1 cellular context compared by ENCODE assay signal in the genomic region with DNA sequence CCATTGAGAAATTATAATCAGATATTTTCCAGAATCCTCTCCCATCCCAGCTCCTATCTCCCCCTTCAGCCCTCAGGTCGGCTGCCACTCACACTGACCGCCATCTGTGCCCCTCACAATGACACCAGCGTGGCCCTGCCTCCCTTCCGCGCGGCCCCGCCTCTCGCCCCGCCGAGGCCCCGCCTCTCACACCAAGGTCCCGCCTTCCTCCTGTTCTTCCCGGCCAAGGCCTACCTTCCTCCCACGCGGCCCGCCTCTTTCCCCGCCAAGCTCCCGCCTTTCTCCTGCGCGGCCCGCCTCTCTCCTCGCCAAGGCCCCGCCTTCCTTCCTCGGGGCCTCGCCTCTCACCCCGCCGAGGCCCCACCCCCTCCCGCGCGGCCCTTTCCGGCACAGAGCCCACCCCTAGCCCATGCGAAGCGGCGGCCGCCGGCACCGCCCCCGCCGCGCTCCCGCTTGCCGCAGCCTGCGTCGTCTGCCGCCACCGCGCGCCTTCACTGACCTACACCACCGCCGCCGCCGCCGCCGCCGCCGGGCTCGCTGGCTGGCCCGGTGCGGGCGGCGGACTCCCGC.
A peak's percentile ranks its signal among the peaks of the same experiment; 100 is the strongest.
TF ChIP-seq lines count a peak whose summit lies in the region.

A gene (plus strand): TSS at position 410 of the 570 bp plus-strand sequence. CDS start 261 bp downstream, outside the sequence.

TF ChIP-seq in K562, 482 proteins besides CTCF, POLR2A, EP300 and RAD21 (continued from another document and continues in another):
- TF ChIP-seq, protein P1, sequence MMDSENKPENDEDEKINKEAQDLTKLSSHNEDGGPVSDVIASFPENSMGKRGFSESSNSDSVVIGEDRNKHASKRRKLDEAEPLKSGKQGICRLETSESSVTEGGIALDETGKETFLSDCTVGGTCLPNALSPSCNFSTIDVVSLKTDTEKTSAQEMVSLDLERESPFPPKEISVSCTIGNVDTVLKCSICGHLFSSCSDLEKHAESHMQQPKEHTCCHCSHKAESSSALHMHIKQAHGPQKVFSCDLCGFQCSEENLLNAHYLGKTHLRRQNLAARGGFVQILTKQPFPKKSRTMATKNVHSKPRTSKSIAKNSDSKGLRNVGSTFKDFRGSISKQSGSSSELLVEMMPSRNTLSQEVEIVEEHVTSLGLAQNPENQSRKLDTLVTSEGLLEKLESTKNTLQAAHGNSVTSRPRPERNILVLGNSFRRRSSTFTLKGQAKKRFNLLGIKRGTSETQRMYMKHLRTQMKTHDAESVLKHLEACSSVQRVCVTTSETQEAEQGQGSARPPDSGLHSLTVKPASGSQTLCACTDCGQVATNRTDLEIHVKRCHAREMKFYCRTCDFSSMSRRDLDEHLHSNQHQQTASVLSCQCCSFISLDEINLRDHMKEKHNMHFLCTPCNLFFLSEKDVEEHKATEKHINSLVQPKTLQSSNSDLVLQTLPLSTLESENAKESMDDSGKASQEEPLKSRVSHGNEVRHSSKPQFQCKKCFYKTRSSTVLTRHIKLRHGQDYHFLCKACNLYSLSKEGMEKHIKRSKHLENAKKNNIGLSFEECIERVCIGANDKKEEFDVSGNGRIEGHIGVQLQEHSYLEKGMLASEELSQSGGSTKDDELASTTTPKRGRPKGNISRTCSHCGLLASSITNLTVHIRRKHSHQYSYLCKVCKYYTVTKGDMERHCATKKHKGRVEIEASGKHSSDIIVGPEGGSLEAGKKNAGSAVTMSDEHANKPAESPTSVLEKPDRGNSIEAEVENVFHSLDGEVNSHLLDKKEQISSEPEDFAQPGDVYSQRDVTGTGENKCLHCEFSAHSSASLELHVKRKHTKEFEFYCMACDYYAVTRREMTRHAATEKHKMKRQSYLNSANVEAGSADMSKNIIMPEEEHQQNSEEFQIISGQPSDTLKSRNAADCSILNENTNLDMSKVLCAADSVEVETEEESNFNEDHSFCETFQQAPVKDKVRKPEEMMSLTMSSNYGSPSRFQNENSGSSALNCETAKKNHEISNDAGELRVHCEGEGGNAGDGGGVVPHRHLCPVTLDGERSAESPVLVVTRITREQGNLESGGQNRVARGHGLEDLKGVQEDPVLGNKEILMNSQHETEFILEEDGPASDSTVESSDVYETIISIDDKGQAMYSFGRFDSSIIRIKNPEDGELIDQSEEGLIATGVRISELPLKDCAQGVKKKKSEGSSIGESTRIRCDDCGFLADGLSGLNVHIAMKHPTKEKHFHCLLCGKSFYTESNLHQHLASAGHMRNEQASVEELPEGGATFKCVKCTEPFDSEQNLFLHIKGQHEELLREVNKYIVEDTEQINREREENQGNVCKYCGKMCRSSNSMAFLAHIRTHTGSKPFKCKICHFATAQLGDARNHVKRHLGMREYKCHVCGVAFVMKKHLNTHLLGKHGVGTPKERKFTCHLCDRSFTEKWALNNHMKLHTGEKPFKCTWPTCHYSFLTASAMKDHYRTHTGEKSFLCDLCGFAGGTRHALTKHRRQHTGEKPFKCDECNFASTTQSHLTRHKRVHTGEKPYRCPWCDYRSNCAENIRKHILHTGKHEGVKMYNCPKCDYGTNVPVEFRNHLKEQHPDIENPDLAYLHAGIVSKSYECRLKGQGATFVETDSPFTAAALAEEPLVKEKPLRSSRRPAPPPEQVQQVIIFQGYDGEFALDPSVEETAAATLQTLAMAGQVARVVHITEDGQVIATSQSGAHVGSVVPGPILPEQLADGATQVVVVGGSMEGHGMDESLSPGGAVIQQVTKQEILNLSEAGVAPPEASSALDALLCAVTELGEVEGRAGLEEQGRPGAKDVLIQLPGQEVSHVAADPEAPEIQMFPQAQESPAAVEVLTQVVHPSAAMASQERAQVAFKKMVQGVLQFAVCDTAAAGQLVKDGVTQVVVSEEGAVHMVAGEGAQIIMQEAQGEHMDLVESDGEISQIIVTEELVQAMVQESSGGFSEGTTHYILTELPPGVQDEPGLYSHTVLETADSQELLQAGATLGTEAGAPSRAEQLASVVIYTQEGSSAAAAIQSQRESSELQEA (IDR thresholded peaks at IDR 0.05; ENCODE audit: low read depth), result no peak
- TF ChIP-seq NR2C2 (CRISPR knock-in tag; IDR thresholded peaks at IDR 0.05) (no peak), NR2C2 (tag; IDR thresholded peaks at IDR 0.05) (peak; percentile 66; the same call in 1 of the 2 replicates), CREB1 (IDR thresholded peaks at IDR 0.05) (peak; percentile 42; the same call in 1 of the 2 replicates), CREB1 (CRISPR knock-in tag; IDR thresholded peaks at IDR 0.05) (no peak), ADNP (tag; IDR thresholded peaks at IDR 0.05) (no peak), TAF15 (IDR thresholded peaks at IDR 0.05; ENCODE audit: low read depth, low read length) (no peak), ZNF717 (CRISPR knock-in tag; IDR thresholded peaks at IDR 0.05) (no peak), SRSF9 (IDR thresholded peaks at IDR 0.05; ENCODE audit: borderline replicate concordance, low read depth, low read length) (no peak), RB1 (IDR thresholded peaks at IDR 0.05; ENCODE audit: low read depth) (peak; percentile 52; the same call in 1 of the 2 replicates), SMAD1 (IDR thresholded peaks at IDR 0.05; ENCODE audit: low read depth, low read length, partially characterized antibody) (peak; percentile 32), CXXC5 (CRISPR knock-in tag; IDR thresholded peaks at IDR 0.05) (peak; percentile 86), NONO (IDR thresholded peaks at IDR 0.05; ENCODE audit: low read depth in 2 of 2, low read length in 1 of 2) (0 out of 4 replicates have a peak, but pooled peaks of 1 of the 2 experiments have one; percentile 56), ZNF79 (CRISPR knock-in tag; IDR thresholded peaks at IDR 0.05; ENCODE audit: low read depth) (no peak), FOXK2 (conservative IDR thresholded peaks at IDR 0.05 in 1 of 2, IDR thresholded peaks at IDR 0.05 in 1 of 2; ENCODE audit: low read depth in 2 of 2) (peak in 1 of 2 experiments; percentile 27; a peak in 1 of 4 replicates), TOE1 (IDR thresholded peaks at IDR 0.05; ENCODE audit: borderline replicate concordance) (no peak), TOE1 (CRISPR knock-in tag; IDR thresholded peaks at IDR 0.05; ENCODE audit: borderline replicate concordance, low read depth) (no peak), ETV5 (CRISPR knock-in tag; IDR thresholded peaks at IDR 0.05; ENCODE audit: low read depth) (no peak), MTA3 (IDR thresholded peaks at IDR 0.05; ENCODE audit: borderline replicate concordance) (no peak), ZNF23 (CRISPR knock-in tag; IDR thresholded peaks at IDR 0.05) (no peak), ZNF707 (CRISPR knock-in tag; conservative IDR thresholded peaks at IDR 0.05) (no peak), ZNF644 (tag; IDR thresholded peaks at IDR 0.05; ENCODE audit: low read depth) (no peak)
- TF ChIP-seq, protein P2, sequence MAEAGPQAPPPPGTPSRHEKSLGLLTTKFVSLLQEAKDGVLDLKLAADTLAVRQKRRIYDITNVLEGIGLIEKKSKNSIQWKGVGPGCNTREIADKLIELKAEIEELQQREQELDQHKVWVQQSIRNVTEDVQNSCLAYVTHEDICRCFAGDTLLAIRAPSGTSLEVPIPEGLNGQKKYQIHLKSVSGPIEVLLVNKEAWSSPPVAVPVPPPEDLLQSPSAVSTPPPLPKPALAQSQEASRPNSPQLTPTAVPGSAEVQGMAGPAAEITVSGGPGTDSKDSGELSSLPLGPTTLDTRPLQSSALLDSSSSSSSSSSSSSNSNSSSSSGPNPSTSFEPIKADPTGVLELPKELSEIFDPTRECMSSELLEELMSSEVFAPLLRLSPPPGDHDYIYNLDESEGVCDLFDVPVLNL (CRISPR knock-in tag; IDR thresholded peaks at IDR 0.05; ENCODE audit: low read depth), result peak; percentile 72; the same call in 1 of the 2 replicates
- TF ChIP-seq, protein P3, sequence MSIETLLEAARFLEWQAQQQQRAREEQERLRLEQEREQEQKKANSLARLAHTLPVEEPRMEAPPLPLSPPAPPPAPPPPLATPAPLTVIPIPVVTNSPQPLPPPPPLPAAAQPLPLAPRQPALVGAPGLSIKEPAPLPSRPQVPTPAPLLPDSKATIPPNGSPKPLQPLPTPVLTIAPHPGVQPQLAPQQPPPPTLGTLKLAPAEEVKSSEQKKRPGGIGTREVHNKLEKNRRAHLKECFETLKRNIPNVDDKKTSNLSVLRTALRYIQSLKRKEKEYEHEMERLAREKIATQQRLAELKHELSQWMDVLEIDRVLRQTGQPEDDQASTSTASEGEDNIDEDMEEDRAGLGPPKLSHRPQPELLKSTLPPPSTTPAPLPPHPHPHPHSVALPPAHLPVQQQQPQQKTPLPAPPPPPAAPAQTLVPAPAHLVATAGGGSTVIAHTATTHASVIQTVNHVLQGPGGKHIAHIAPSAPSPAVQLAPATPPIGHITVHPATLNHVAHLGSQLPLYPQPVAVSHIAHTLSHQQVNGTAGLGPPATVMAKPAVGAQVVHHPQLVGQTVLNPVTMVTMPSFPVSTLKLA (conservative IDR thresholded peaks at IDR 0.05), result no peak; a peak in 1 of 4 replicates
- TF ChIP-seq, protein P4, sequence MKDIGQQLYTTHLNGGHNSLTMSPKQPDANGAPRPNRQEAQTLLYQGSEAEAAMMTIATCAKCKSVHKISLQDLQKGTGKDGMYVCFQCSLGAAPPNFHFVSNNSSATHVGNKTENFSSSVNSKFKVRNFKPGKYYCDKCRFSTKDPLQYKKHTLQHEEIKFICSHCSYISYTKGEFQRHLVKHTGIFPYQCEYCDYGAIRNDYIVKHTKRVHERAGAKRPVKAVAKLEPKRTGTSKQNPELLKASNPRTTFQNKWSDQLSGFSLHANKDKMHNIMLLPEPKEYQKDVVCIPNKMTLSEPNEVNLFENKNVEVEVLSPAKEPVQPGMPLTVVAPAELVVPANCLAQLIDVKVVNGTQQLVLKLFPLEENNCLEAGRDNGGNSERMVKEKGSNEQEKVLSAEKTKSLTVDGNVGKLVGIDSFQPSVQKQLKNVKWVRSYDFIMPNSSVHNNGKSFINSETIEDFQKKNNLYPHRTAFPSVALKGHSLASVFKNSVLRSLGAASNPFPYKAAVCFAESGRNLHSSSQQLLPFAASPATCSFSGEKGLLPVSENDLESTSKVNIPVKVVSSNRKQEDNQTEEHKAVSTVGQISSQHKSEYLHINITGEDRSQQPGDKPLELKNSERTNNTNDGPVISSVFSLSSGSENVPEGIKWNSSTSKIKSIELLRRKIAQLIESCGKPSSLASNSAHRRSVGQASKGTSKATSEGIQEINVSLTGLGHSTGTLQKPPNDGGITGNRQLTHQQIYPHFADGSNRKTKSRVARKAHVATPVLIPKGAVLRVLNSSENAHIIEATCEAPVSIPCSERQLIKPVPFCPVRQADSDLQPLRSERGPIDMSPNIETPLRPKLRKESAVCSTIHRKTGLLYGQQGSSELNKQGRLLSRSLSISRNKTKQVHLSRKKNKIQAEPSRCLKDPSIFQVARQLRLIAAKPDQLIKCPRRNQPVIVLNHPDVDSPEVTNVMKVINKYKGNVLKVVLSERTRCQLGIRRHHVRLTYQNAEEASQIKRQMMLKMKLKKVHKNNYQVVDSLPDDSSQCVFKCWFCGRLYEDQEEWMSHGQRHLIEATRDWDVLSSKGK (CRISPR knock-in tag; IDR thresholded peaks at IDR 0.05), result no peak
- TF ChIP-seq, protein P5, sequence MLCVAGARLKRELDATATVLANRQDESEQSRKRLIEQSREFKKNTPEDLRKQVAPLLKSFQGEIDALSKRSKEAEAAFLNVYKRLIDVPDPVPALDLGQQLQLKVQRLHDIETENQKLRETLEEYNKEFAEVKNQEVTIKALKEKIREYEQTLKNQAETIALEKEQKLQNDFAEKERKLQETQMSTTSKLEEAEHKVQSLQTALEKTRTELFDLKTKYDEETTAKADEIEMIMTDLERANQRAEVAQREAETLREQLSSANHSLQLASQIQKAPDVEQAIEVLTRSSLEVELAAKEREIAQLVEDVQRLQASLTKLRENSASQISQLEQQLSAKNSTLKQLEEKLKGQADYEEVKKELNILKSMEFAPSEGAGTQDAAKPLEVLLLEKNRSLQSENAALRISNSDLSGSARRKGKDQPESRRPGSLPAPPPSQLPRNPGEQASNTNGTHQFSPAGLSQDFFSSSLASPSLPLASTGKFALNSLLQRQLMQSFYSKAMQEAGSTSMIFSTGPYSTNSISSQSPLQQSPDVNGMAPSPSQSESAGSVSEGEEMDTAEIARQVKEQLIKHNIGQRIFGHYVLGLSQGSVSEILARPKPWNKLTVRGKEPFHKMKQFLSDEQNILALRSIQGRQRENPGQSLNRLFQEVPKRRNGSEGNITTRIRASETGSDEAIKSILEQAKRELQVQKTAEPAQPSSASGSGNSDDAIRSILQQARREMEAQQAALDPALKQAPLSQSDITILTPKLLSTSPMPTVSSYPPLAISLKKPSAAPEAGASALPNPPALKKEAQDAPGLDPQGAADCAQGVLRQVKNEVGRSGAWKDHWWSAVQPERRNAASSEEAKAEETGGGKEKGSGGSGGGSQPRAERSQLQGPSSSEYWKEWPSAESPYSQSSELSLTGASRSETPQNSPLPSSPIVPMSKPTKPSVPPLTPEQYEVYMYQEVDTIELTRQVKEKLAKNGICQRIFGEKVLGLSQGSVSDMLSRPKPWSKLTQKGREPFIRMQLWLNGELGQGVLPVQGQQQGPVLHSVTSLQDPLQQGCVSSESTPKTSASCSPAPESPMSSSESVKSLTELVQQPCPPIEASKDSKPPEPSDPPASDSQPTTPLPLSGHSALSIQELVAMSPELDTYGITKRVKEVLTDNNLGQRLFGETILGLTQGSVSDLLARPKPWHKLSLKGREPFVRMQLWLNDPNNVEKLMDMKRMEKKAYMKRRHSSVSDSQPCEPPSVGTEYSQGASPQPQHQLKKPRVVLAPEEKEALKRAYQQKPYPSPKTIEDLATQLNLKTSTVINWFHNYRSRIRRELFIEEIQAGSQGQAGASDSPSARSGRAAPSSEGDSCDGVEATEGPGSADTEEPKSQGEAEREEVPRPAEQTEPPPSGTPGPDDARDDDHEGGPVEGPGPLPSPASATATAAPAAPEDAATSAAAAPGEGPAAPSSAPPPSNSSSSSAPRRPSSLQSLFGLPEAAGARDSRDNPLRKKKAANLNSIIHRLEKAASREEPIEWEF (CRISPR knock-in tag; IDR thresholded peaks at IDR 0.05), result no peak
- TF ChIP-seq, protein P6, sequence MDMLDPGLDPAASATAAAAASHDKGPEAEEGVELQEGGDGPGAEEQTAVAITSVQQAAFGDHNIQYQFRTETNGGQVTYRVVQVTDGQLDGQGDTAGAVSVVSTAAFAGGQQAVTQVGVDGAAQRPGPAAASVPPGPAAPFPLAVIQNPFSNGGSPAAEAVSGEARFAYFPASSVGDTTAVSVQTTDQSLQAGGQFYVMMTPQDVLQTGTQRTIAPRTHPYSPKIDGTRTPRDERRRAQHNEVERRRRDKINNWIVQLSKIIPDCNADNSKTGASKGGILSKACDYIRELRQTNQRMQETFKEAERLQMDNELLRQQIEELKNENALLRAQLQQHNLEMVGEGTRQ (CRISPR knock-in tag; IDR thresholded peaks at IDR 0.05), result no peak
- TF ChIP-seq, protein P7, sequence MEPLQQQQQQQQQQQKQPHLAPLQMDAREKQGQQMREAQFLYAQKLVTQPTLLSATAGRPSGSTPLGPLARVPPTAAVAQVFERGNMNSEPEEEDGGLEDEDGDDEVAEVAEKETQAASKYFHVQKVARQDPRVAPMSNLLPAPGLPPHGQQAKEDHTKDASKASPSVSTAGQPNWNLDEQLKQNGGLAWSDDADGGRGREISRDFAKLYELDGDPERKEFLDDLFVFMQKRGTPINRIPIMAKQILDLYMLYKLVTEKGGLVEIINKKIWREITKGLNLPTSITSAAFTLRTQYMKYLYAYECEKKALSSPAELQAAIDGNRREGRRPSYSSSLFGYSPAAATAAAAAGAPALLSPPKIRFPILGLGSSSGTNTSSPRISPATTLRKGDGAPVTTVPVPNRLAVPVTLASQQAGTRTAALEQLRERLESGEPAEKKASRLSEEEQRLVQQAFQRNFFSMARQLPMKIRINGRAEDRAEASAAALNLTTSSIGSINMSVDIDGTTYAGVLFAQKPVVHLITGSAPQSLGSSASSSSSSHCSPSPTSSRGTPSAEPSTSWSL (CRISPR knock-in tag; IDR thresholded peaks at IDR 0.05; ENCODE audit: borderline replicate concordance), result no peak
- TF ChIP-seq, protein P8, sequence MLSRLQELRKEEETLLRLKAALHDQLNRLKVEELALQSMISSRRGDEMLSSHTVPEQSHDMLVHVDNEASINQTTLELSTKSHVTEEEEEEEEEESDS (CRISPR knock-in tag; IDR thresholded peaks at IDR 0.05), result no peak
